ENCODE assay signal across 8 cellular contexts in genomic region chr3:184568918-184569829, GRCh38. TPM values are rescaled to one million over a fixed set of nuclear protein-coding genes. Genes with fewer than 3 reads are reported as not detected.
A peak's percentile ranks its signal among the peaks of the same experiment; 100 is the strongest.
DNase-seq lines count a peak whose midpoint lies in the region; ATAC-seq and TF ChIP-seq lines count a peak whose summit lies in the region.

No MANE protein-coding gene starts in this region.

- ATAC-seq in left lung (peak; percentile 71), HG03442 (IDR thresholded peaks at IDR 0.05; ENCODE audit: unreplicated experiment) (no peak)

- TF ChIP-seq CTCF in SK-N-SH (IDR thresholded peaks at IDR 0.05): no peak
- peak in 1 of 56 donors; percentile 10 for TF ChIP-seq CTCF in dorsolateral prefrontal cortex (IDR thresholded peaks at IDR 0.05 in 54 of 56, conservative IDR thresholded peaks at IDR 0.05 in 2 of 56; ENCODE audit: low read depth in 1 of 56, partially characterized antibody in 56 of 56)
- TF ChIP-seq CTCF in left lung (IDR thresholded peaks at IDR 0.05): no peak

- DNase-seq in A172 (ENCODE audit: low spot score) (peak; percentile 85), GOT3 (lab: John Stamatoyannopoulos, UW) (peak; percentile 83), SK-N-SH (peak; percentile 90), dorsolateral prefrontal cortex (peak in 7 of 10 donors; percentile 65 to 78 (median 71)), left lung (peak; percentile 88 to 90), T-helper 9 cell (no peak)
- DNase-seq in stimulated activated CD4-positive, alpha-beta T cell treated with anti-CD3 and anti-CD28 coated beads, Interleukin-4, amount 100 ng/mL, for 1 hour: peak; percentile 29

- H3K9ac ChIP-seq in SK-N-SH: peak overlapping the region; percentile 64

- H3K36me3 ChIP-seq in SK-N-SH (replicated peaks in 1 of 2; ENCODE audit: control insufficient read depth in 1 of 2, insufficient read depth in 2 of 2, low read length in 1 of 2) (peaks cover 0 to 4% of the 10 kb centered on the region in 2 experiments), left lung (no peaks in the 10 kb centered on the region)

- no peaks in the 10 kb centered on the region; the same call in none of the 2 replicates for H3K79me2 ChIP-seq in SK-N-SH (ENCODE audit: insufficient read depth)

- no peaks in the 10 kb centered on the region for H3K9me2 ChIP-seq in SK-N-SH

- H3F3A ChIP-seq in SK-N-SH (replicated peaks; ENCODE audit: insufficient read depth): no peaks in the 10 kb centered on the region

- CTCF ChIA-PET in SK-N-SH (lab: Yijun Ruan, JAX): interaction anchor here (0.9 to 1.9 kb wide), 4 partner anchors 8 to 235 kb away, joined by 3 to 10 read pairs (median 4); partner anchors contain the start of gene EPHB3

- POLR2A ChIA-PET in SK-N-SH (lab: Yijun Ruan, JAX): interaction anchor here (0.9 to 1.4 kb wide), 2 partner anchors 23 to 142 kb away, joined by 4 to 7 read pairs; partner anchors contain the start of gene MAGEF1

- H3K4me3 ChIP-seq in SK-N-SH (ENCODE audit: low read depth in 2 of 2, low read length in 1 of 2) (peak overlapping the region; percentile 50 to 64), dorsolateral prefrontal cortex (peak overlapping the region; percentile 22 to 75 (median 61)), left lung (peak overlapping the region; percentile 42 to 44)

- WGBS in SK-N-SH (ENCODE audit: low lambda C conversion rate): 1% methylated on average over 41 of the region's 68 CpGs

- H4K20me1 ChIP-seq in SK-N-SH (ENCODE audit: insufficient read depth): no peaks in the 10 kb centered on the region

- H3K4me1 ChIP-seq in SK-N-SH (ENCODE audit: control insufficient read depth in 1 of 2, insufficient read depth in 2 of 2, low read depth in 1 of 2, low read length in 1 of 2) (peaks cover 32 to 65% of the 10 kb centered on the region in 2 experiments), left lung (peaks cover 35 to 49% of the 10 kb centered on the region in 2 donors)

- H3K27ac ChIP-seq in SK-N-SH (ENCODE audit: low read depth in 2 of 2, low read length in 1 of 2) (peak overlapping the region; percentile 72 to 78), dorsolateral prefrontal cortex (peak overlapping the region in 55 of 59 donors; percentile 2 to 90 (median 74)), left lung (peak overlapping the region; percentile 57 to 72)

- intact Hi-C loops in dorsolateral prefrontal cortex (cut with DNase I) (loop anchor here (2.0 to 5.0 kb wide), 3 partner anchors 14 to 143 kb away; partner anchors contain the start of gene MAGEF1 (in 1 of the 2)), left lung (cut with DNase I) (no loop called here)

- H2AFZ ChIP-seq in SK-N-SH (ENCODE audit: low read depth): peak overlapping the region; percentile 41

- TF ChIP-seq EP300 in SK-N-SH (IDR thresholded peaks at IDR 0.05; ENCODE audit: borderline replicate concordance in 1 of 2, low read depth in 1 of 2, low read length in 1 of 2): peak; percentile 83 to 93

- TF ChIP-seq RAD21 in SK-N-SH (IDR thresholded peaks at IDR 0.05; ENCODE audit: low read length): peak; percentile 12

- H3K27me3 ChIP-seq in SK-N-SH (ENCODE audit: insufficient read depth) (no peaks in the 10 kb centered on the region), dorsolateral prefrontal cortex (no peaks in the 10 kb centered on the region), left lung (peaks cover 0 to 34% of the 10 kb centered on the region in 2 donors)

- H3K4me2 ChIP-seq in SK-N-SH: peak overlapping the region; percentile 89

- H3K9me3 ChIP-seq in SK-N-SH (no peaks in the 10 kb centered on the region), left lung (no peaks in the 10 kb centered on the region)

TF ChIP-seq in SK-N-SH, 30 proteins besides CTCF, POLR2A, EP300 and RAD21 (continues in another document):
- TF ChIP-seq USF1 (IDR thresholded peaks at IDR 0.05; ENCODE audit: borderline replicate concordance, low read depth) (no peak; the same call in 1 of the 2 replicates), TCF12 (IDR thresholded peaks at IDR 0.05) (peak; percentile 99), FOSL2 (IDR thresholded peaks at IDR 0.05; ENCODE audit: borderline replicate concordance, low read depth) (no peak), POLR2AphosphoS5 (IDR thresholded peaks at IDR 0.05; ENCODE audit: low read depth, low read length) (peak; percentile 92), NFIC (IDR thresholded peaks at IDR 0.05; ENCODE audit: borderline replicate concordance) (peak; percentile 92), MAX (IDR thresholded peaks at IDR 0.05; ENCODE audit: low read depth) (peak; percentile 89), SMC3 (IDR thresholded peaks at IDR 0.05; ENCODE audit: low read depth, low read length) (peak; percentile 20; the same call in 1 of the 2 replicates), MEF2A (IDR thresholded peaks at IDR 0.05; ENCODE audit: borderline replicate concordance, low read depth) (no peak), NRF1 (IDR thresholded peaks at IDR 0.05; ENCODE audit: low read depth, low read length) (peak; percentile 23; the same call in 1 of the 2 replicates), RFX5 (IDR thresholded peaks at IDR 0.05; ENCODE audit: low read length) (no peak), TAF1 (IDR thresholded peaks at IDR 0.05; ENCODE audit: borderline replicate concordance, low read depth, low read length) (peak; percentile 73; the same call in 1 of the 2 replicates), REST (IDR thresholded peaks at IDR 0.05; ENCODE audit: low read depth, low read length) (peak; percentile 68), IRF3 (IDR thresholded peaks at IDR 0.05; ENCODE audit: low read depth, low read length) (no peak), RXRA (IDR thresholded peaks at IDR 0.05; ENCODE audit: borderline replicate concordance, low read depth) (no peak; the same call in 1 of the 2 replicates), YY1 (IDR thresholded peaks at IDR 0.05; ENCODE audit: low read depth) (no peak; the same call in 1 of the 2 replicates), GABPA (IDR thresholded peaks at IDR 0.05; ENCODE audit: low read depth) (peak; percentile 38; the same call in 1 of the 2 replicates), RCOR1 (IDR thresholded peaks at IDR 0.05; ENCODE audit: low read length) (peak; percentile 99), MXI1 (IDR thresholded peaks at IDR 0.05; ENCODE audit: low read depth, low read length) (peak; percentile 11; the same call in 1 of the 2 replicates), TEAD4 (IDR thresholded peaks at IDR 0.05; ENCODE audit: borderline replicate concordance, insufficient read depth) (peak; percentile 93), EZH2phosphoT487 (IDR thresholded peaks at IDR 0.05; ENCODE audit: borderline replicate concordance, low read depth) (no peak)

RNA-seq across cellular contexts. Expression of gene EPHB3, which starts 7.6 kb away (rescaled TPM):
- total RNA-seq in A172 (2014; rRNA removed; shearing (Covaris generic)): 1.1 and 1.4 TPM in 2 replicates
- 2.1 and 4.2 TPM in 2 replicates for polyA plus RNA-seq in SK-N-SH (2012; rRNA removed)
- 1.5 and 2.0 TPM in 2 replicates for polyA plus RNA-seq in SK-N-SH (2012; cell fraction: cytosol; rRNA removed)
- polyA plus RNA-seq in SK-N-SH (2012; cell fraction: nucleus; rRNA removed): 10.0 and 14.1 TPM in 2 replicates
- total RNA-seq in dorsolateral prefrontal cortex: 10 to 100 TPM in 9 of 120 experiments, 1 to 10 TPM in 111; 3.4 to 13.0 (median 7.1) TPM
- total RNA-seq in left lung: 10 to 100 TPM in 1 of 2 donors, 1 to 10 TPM in 1; 8.1 to 23.7 TPM

Comparison
In these comparisons a context has a peak if more than half of its experiments do, and no peak if none do; other contexts are left out.
1. intact Hi-C loops: an anchor here in dorsolateral prefrontal cortex (2.0 to 5.0 kb wide); none called in left lung.